Comparison of ENCODE assay signal across 11 cellular contexts in genomic region chr16:20897897-20898296, GRCh38. TPM values are rescaled to one million over a fixed set of nuclear protein-coding genes. Genes with fewer than 3 reads are reported as not detected.
DNase-seq lines count a peak whose midpoint lies in the region; ATAC-seq and TF ChIP-seq lines count a peak whose summit lies in the region.
"Had no signal": no experiment of that assay in that cellular context is flagged by ENCODE, and none has a peak within 500 bp of the region (broad histone marks: within the 10 kb centered on the region; RNA-seq: fewer than 3 reads in every experiment).

No MANE protein-coding gene starts in this region.

- no peak for TF ChIP-seq CTCF in astrocyte of the cerebellum (IDR thresholded peaks at IDR 0.05; ENCODE audit: low read depth, low read length, missing control alignments)
- no peak for TF ChIP-seq CTCF in thoracic aorta (IDR thresholded peaks at IDR 0.05)
- no peak for TF ChIP-seq CTCF in A673 (conservative IDR thresholded peaks at IDR 0.05; ENCODE audit: low read depth, low read length)

- H3K36me3 ChIP-seq in thoracic aorta (no peaks in the 10 kb centered on the region), A673 (ENCODE audit: insufficient read depth, low read length, poor library complexity, severe bottlenecking) (no peaks in the 10 kb centered on the region)

- no TSS peak for BruUV-seq in A673 (replicated peaks; lab: Mats Ljungman, UMichigan)

- no peak for ATAC-seq in thoracic aorta (ENCODE audit: insufficient number of reproducible peaks, low FRiP score, low read depth)

- H3K4me3 ChIP-seq in astrocyte of the cerebellum (ENCODE audit: low read depth, low read length) (peak overlapping the region; percentile 71), thoracic aorta (peak overlapping the region; percentile 85), A673 (ENCODE audit: low read depth, low read length, poor library complexity, severe bottlenecking) (no peak overlapping the region)
- H3K4me3 ChIP-seq: BLaER1 had no signal

- H3K27me3 Mint-ChIP-seq in activated naive CD4-positive, alpha-beta T cell treated with anti-CD3 and anti-CD28 coated beads, Interleukin-2, amount 50 U/mL, for 24 hours, result no peaks in the 10 kb centered on the region
- H3K27me3 Mint-ChIP-seq in activated naive CD4-positive, alpha-beta T cell treated with anti-CD3 and anti-CD28 coated beads for 36 hours (ENCODE audit: low read depth), result no peaks in the 10 kb centered on the region

- intact Hi-C loops in activated naive CD4-positive, alpha-beta T cell treated with anti-CD3 and anti-CD28 coated beads for 36 hours (cut with micrococcal nuclease), result no loop called here
- intact Hi-C loops in A673 (cut with micrococcal nuclease; ENCODE audit: unreplicated experiment), result no loop called here

- peaks cover 25 to 54% of the 10 kb centered on the region in 2 donors for H3K4me1 ChIP-seq in thoracic aorta (ENCODE audit: control insufficient read depth in 1 of 2, low read depth in 2 of 2)
- H3K4me1 ChIP-seq in A673 (ENCODE audit: insufficient read depth, low read length, poor library complexity, severe bottlenecking), result peaks cover 20% of the 10 kb centered on the region

- H3K27ac ChIP-seq in thoracic aorta, result peak overlapping the region in 1 of 2 donors; percentile 95
- no peak overlapping the region for H3K27ac ChIP-seq in A673 (ENCODE audit: low read depth, low read length, poor library complexity, severe bottlenecking)
- H3K27ac ChIP-seq: BLaER1 had no signal

- peaks cover 43% of the 10 kb centered on the region for H3K4me1 Mint-ChIP-seq in activated naive CD4-positive, alpha-beta T cell treated with anti-CD3 and anti-CD28 coated beads, Interleukin-2, amount 50 U/mL, for 24 hours
- peaks cover 36% of the 10 kb centered on the region for H3K4me1 Mint-ChIP-seq in activated naive CD4-positive, alpha-beta T cell treated with anti-CD3 and anti-CD28 coated beads for 36 hours (ENCODE audit: low read depth)

- H3K36me3 Mint-ChIP-seq in activated naive CD4-positive, alpha-beta T cell treated with anti-CD3 and anti-CD28 coated beads, Interleukin-2, amount 50 U/mL, for 24 hours, result peaks cover 5% of the 10 kb centered on the region
- H3K36me3 Mint-ChIP-seq in activated naive CD4-positive, alpha-beta T cell treated with anti-CD3 and anti-CD28 coated beads for 36 hours (ENCODE audit: low read depth), result peaks cover 4% of the 10 kb centered on the region

- H3K9me3 ChIP-seq in thoracic aorta (no peaks in the 10 kb centered on the region), A673 (ENCODE audit: low read depth, low read length, poor library complexity, severe bottlenecking) (no peaks in the 10 kb centered on the region)
- H3K9me3 ChIP-seq: BLaER1 had no signal

- CTCF ChIA-PET in activated naive CD4-positive, alpha-beta T cell treated with anti-CD3 and anti-CD28 coated beads for 36 hours (lab: Charles Lee), result no interaction called here
- CTCF ChIA-PET in A673 (lab: Charles Lee), result no interaction called here

- POLR2A ChIA-PET in A673 (lab: Charles Lee; ENCODE audit: low non-redundant PET), result no interaction called here

- no peaks in the 10 kb centered on the region for H3K9me3 Mint-ChIP-seq in activated naive CD4-positive, alpha-beta T cell treated with anti-CD3 and anti-CD28 coated beads, Interleukin-2, amount 50 U/mL, for 24 hours
- H3K9me3 Mint-ChIP-seq in activated naive CD4-positive, alpha-beta T cell treated with anti-CD3 and anti-CD28 coated beads for 36 hours, result no peaks in the 10 kb centered on the region

- H3K4me3 Mint-ChIP-seq in activated naive CD4-positive, alpha-beta T cell treated with anti-CD3 and anti-CD28 coated beads, Interleukin-2, amount 50 U/mL, for 24 hours, result no peak overlapping the region
- no peak overlapping the region for H3K4me3 Mint-ChIP-seq in activated naive CD4-positive, alpha-beta T cell treated with anti-CD3 and anti-CD28 coated beads for 36 hours

- no peak for DNase-seq in activated naive CD4-positive, alpha-beta T cell treated with anti-CD3 and anti-CD28 coated beads for 36 hours
- DNase-seq in astrocyte of the cerebellum (ENCODE audit: low read depth), result no peak
- peak; percentile 40 for DNase-seq in kidney tubule cell (ENCODE audit: low spot score)
- no peak for DNase-seq in thoracic aorta (ENCODE audit: low spot score)
- DNase-seq in globus pallidus (ENCODE audit: low spot score), result no peak
- no peak for DNase-seq in hippocampal formation (lab: John Stamatoyannopoulos, UW)
- no peak for DNase-seq in A673 (ENCODE audit: low spot score)
- DNase-seq: NCI-H1436, SHP77 treated with DMSO at 0.1 percent for 48 hours had no signal

- peak overlapping the region; percentile 15 for H3K27ac Mint-ChIP-seq in activated naive CD4-positive, alpha-beta T cell treated with anti-CD3 and anti-CD28 coated beads, Interleukin-2, amount 50 U/mL, for 24 hours
- H3K27ac Mint-ChIP-seq in activated naive CD4-positive, alpha-beta T cell treated with anti-CD3 and anti-CD28 coated beads for 36 hours, result no peak overlapping the region

- H3K27me3 ChIP-seq in thoracic aorta (replicated peaks; ENCODE audit: insufficient read depth) (no peaks in the 10 kb centered on the region), A673 (replicated peaks; ENCODE audit: insufficient read depth, low read depth, low read length, poor library complexity) (no peaks in the 10 kb centered on the region)
- H3K27me3 ChIP-seq: BLaER1 had no signal

- in situ Hi-C loops in astrocyte of the cerebellum (cut with HindIII; ENCODE audit: low sequenced_read_pairs), result no loop called here

RNA-seq across cellular contexts. Expression of gene DCUN1D3, which starts 2.3 kb away (rescaled TPM):
- 1 to 10 TPM; 3.0 to 3.4 TPM for total RNA-seq in activated naive CD4-positive, alpha-beta T cell treated with anti-CD3 and anti-CD28 coated beads for 36 hours
- 10 to 100 TPM; 25.3 to 28.0 TPM for total RNA-seq in thoracic aorta
- total RNA-seq in A673 (2021), result 12.4 and 12.7 TPM in 2 replicates

RNA-seq across cellular contexts. Expression of gene LYRM1, which starts 2.7 kb away (rescaled TPM):
- total RNA-seq in activated naive CD4-positive, alpha-beta T cell treated with anti-CD3 and anti-CD28 coated beads for 36 hours, result 10 to 100 TPM; 20.4 to 20.8 TPM
- total RNA-seq in thoracic aorta (10 to 100 TPM; 18.7 to 34.9 TPM), A673 (2021) (14.3 and 21.4 TPM in 2 replicates)
